1 cellular context compared by ENCODE assay signal in the genomic region with DNA sequence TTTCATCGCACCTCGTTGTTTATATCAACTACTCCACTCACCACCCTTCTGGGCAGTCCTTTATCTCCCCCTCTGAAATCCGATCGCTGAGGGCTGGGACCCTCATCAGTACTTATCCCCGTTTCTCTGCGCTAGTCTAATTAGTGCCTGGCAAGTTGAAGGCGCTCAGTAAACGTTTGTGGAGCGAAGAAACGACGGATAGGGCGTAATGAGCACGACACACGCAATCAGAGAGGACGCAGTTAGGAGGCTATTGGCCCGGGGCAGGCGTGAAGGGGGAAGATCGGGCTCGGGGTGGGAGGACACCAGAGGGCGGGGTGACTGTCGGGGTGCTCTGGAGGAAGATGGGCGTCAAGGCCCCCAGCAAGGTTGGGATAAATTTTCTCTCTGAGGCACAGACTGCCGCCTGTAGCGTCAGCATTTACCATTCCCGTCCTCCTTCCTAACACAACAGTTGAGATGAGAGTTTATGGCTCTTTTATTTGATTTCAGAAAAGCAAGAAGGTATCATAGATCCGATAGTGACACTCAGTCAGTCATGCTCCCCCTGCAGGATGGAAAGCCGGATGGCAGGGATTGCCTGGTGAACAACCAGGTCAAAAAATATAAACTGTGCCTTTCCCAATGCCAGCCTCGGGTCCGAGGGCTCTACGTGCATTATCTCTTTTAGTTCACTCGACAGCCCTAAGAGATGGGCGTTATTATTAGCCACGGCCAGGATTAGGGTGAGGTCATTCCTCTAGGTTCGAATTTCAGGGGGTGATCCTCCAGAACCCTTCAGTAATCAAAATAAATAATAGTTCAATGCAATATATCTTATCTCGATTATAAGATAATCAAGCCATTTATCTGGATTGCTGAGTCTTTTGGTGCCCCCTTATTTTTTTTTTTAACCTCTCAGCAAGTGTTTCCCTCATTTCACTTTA.
TF ChIP-seq lines count a peak whose summit lies in the region.

No MANE protein-coding gene starts in this region.

TF ChIP-seq in HEK293, 187 proteins besides CTCF, POLR2A, EP300 and RAD21 (continued from another document and continues in another):
- TF ChIP-seq, protein P1, sequence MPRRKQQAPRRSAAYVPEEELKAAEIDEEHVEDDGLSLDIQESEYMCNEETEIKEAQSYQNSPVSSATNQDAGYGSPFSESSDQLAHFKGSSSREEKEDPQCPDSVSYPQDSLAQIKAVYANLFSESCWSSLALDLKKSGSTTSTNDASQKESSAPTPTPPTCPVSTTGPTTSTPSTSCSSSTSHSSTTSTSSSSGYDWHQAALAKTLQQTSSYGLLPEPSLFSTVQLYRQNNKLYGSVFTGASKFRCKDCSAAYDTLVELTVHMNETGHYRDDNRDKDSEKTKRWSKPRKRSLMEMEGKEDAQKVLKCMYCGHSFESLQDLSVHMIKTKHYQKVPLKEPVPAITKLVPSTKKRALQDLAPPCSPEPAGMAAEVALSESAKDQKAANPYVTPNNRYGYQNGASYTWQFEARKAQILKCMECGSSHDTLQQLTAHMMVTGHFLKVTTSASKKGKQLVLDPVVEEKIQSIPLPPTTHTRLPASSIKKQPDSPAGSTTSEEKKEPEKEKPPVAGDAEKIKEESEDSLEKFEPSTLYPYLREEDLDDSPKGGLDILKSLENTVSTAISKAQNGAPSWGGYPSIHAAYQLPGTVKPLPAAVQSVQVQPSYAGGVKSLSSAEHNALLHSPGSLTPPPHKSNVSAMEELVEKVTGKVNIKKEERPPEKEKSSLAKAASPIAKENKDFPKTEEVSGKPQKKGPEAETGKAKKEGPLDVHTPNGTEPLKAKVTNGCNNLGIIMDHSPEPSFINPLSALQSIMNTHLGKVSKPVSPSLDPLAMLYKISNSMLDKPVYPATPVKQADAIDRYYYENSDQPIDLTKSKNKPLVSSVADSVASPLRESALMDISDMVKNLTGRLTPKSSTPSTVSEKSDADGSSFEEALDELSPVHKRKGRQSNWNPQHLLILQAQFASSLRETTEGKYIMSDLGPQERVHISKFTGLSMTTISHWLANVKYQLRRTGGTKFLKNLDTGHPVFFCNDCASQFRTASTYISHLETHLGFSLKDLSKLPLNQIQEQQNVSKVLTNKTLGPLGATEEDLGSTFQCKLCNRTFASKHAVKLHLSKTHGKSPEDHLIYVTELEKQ (tag by site-specific recombination; IDR thresholded peaks at IDR 0.05; ENCODE audit: borderline replicate concordance): 0 out of 2 replicates have a peak, but pooled peaks have one; percentile 35
- TF ChIP-seq ZFP3 (tag by site-specific recombination; IDR thresholded peaks at IDR 0.05; ENCODE audit: low read depth) (no peak), KLF7 (tag by site-specific recombination; IDR thresholded peaks at IDR 0.05; ENCODE audit: borderline replicate concordance) (no peak; the same call in 1 of the 2 replicates), ZSCAN30 (tag by site-specific recombination; IDR thresholded peaks at IDR 0.05) (0 out of 2 replicates have a peak, but pooled peaks have one; percentile 10), ZNF169 (tag by site-specific recombination; IDR thresholded peaks at IDR 0.05) (no peak), ZBTB21 (tag by site-specific recombination; IDR thresholded peaks at IDR 0.05) (0 out of 2 replicates have a peak, but pooled peaks have one; percentile 42), ZNF843 (tag by site-specific recombination; IDR thresholded peaks at IDR 0.05) (no peak; the same call in 1 of the 2 replicates), GLIS1 (tag by site-specific recombination; IDR thresholded peaks at IDR 0.05) (peak; percentile 56), ZNF571 (tag by site-specific recombination; IDR thresholded peaks at IDR 0.05) (no peak), ZBTB8A (tag by site-specific recombination; IDR thresholded peaks at IDR 0.05) (peak; percentile 92), ZNF654 (tag by site-specific recombination; IDR thresholded peaks at IDR 0.05; ENCODE audit: low read depth) (peak; percentile 46), KLF8 (tag by site-specific recombination; IDR thresholded peaks at IDR 0.05) (peak; percentile 59), ZBTB17 (tag by site-specific recombination; IDR thresholded peaks at IDR 0.05) (peak; percentile 78), ZNF777 (tag by site-specific recombination; IDR thresholded peaks at IDR 0.05; ENCODE audit: borderline replicate concordance) (0 out of 2 replicates have a peak, but pooled peaks have one; percentile 13), ZNF837 (tag by site-specific recombination; IDR thresholded peaks at IDR 0.05) (no peak), PRDM1 (tag by site-specific recombination; IDR thresholded peaks at IDR 0.05) (peak; percentile 19; the same call in 1 of the 2 replicates), ZNF302 (tag by site-specific recombination; IDR thresholded peaks at IDR 0.05; ENCODE audit: low read depth) (no peak), ZNF121 (tag by site-specific recombination; IDR thresholded peaks at IDR 0.05) (no peak), ZNF530 (tag by site-specific recombination; IDR thresholded peaks at IDR 0.05; ENCODE audit: low read depth) (no peak), PATZ1 (tag by site-specific recombination; IDR thresholded peaks at IDR 0.05) (peak; percentile 80), ZNF214 (tag by site-specific recombination; IDR thresholded peaks at IDR 0.05; ENCODE audit: borderline replicate concordance) (0 out of 2 replicates have a peak, but pooled peaks have one; percentile 31), ZNF580 (tag by site-specific recombination; IDR thresholded peaks at IDR 0.05) (peak; percentile 70; the same call in 1 of the 2 replicates), KLF1 (tag by site-specific recombination; IDR thresholded peaks at IDR 0.05) (peak; percentile 80), ZNF426 (tag by site-specific recombination; IDR thresholded peaks at IDR 0.05) (no peak), OVOL3 (tag by site-specific recombination; IDR thresholded peaks at IDR 0.05) (no peak), ZNF366 (tag by site-specific recombination; conservative IDR thresholded peaks at IDR 0.05) (peak; percentile 69; the same call in 1 of the 2 replicates), ZNF48 (tag by site-specific recombination; IDR thresholded peaks at IDR 0.05) (no peak), GLIS2 (tag by site-specific recombination; IDR thresholded peaks at IDR 0.05) (peak; percentile 78), ZNF629 (tag by site-specific recombination; IDR thresholded peaks at IDR 0.05) (peak; percentile 73), SP7 (tag by site-specific recombination; IDR thresholded peaks at IDR 0.05) (peak; percentile 97), SP3 (tag by site-specific recombination; IDR thresholded peaks at IDR 0.05) (peak; percentile 64), ZNF473 (tag by site-specific recombination; IDR thresholded peaks at IDR 0.05) (no peak), ZNF248 (tag by site-specific recombination; IDR thresholded peaks at IDR 0.05) (no peak), ZNF391 (tag by site-specific recombination; IDR thresholded peaks at IDR 0.05; ENCODE audit: borderline replicate concordance, low read depth) (no peak)
- TF ChIP-seq, protein P2, sequence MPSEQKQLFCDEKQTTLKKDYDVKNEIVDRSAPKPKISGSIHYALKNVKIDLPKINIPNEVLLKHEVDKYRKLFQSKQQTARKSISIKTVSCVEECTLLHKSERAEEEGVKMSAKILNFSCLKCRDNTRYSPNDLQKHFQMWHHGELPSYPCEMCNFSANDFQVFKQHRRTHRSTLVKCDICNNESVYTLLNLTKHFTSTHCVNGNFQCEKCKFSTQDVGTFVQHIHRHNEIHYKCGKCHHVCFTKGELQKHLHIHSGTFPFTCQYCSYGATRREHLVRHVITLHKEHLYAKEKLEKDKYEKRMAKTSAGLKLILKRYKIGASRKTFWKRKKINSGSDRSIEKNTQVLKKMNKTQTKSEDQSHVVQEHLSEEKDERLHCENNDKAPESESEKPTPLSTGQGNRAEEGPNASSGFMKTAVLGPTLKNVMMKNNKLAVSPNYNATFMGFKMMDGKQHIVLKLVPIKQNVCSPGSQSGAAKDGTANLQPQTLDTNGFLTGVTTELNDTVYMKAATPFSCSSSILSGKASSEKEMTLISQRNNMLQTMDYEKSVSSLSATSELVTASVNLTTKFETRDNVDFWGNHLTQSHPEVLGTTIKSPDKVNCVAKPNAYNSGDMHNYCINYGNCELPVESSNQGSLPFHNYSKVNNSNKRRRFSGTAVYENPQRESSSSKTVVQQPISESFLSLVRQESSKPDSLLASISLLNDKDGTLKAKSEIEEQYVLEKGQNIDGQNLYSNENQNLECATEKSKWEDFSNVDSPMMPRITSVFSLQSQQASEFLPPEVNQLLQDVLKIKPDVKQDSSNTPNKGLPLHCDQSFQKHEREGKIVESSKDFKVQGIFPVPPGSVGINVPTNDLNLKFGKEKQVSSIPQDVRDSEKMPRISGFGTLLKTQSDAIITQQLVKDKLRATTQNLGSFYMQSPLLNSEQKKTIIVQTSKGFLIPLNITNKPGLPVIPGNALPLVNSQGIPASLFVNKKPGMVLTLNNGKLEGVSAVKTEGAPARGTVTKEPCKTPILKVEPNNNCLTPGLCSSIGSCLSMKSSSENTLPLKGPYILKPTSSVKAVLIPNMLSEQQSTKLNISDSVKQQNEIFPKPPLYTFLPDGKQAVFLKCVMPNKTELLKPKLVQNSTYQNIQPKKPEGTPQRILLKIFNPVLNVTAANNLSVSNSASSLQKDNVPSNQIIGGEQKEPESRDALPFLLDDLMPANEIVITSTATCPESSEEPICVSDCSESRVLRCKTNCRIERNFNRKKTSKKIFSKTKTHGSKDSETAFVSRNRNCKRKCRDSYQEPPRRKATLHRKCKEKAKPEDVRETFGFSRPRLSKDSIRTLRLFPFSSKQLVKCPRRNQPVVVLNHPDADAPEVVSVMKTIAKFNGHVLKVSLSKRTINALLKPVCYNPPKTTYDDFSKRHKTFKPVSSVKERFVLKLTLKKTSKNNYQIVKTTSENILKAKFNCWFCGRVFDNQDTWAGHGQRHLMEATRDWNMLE (tag by site-specific recombination; conservative IDR thresholded peaks at IDR 0.05; ENCODE audit: low read depth): peak; percentile 51; the same call in 1 of the 2 replicates
- TF ChIP-seq, protein P3, sequence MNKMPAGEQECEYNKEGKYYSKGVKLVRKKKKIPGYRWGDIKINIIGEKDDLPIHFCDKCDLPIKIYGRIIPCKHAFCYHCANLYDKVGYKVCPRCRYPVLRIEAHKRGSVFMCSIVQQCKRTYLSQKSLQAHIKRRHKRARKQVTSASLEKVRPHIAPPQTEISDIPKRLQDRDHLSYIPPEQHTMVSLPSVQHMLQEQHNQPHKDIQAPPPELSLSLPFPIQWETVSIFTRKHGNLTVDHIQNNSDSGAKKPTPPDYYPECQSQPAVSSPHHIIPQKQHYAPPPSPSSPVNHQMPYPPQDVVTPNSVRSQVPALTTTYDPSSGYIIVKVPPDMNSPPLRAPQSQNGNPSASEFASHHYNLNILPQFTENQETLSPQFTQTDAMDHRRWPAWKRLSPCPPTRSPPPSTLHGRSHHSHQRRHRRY (tag by site-specific recombination; IDR thresholded peaks at IDR 0.05): no peak
- TF ChIP-seq, protein P4, sequence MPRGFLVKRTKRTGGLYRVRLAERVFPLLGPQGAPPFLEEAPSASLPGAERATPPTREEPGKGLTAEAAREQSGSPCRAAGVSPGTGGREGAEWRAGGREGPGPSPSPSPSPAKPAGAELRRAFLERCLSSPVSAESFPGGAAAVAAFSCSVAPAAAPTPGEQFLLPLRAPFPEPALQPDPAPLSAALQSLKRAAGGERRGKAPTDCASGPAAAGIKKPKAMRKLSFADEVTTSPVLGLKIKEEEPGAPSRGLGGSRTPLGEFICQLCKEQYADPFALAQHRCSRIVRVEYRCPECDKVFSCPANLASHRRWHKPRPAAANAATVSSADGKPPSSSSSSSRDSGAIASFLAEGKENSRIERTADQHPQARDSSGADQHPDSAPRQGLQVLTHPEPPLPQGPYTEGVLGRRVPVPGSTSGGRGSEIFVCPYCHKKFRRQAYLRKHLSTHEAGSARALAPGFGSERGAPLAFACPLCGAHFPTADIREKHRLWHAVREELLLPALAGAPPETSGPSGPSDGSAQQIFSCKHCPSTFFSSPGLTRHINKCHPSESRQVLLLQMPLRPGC (tag by site-specific recombination; IDR thresholded peaks at IDR 0.05): 0 out of 2 replicates have a peak, but pooled peaks have one; percentile 13
- TF ChIP-seq, protein P5, sequence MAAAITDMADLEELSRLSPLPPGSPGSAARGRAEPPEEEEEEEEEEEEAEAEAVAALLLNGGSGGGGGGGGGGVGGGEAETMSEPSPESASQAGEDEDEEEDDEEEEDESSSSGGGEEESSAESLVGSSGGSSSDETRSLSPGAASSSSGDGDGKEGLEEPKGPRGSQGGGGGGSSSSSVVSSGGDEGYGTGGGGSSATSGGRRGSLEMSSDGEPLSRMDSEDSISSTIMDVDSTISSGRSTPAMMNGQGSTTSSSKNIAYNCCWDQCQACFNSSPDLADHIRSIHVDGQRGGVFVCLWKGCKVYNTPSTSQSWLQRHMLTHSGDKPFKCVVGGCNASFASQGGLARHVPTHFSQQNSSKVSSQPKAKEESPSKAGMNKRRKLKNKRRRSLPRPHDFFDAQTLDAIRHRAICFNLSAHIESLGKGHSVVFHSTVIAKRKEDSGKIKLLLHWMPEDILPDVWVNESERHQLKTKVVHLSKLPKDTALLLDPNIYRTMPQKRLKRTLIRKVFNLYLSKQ (tag by site-specific recombination; IDR thresholded peaks at IDR 0.05; ENCODE audit: borderline replicate concordance): no peak
- TF ChIP-seq, protein P6, sequence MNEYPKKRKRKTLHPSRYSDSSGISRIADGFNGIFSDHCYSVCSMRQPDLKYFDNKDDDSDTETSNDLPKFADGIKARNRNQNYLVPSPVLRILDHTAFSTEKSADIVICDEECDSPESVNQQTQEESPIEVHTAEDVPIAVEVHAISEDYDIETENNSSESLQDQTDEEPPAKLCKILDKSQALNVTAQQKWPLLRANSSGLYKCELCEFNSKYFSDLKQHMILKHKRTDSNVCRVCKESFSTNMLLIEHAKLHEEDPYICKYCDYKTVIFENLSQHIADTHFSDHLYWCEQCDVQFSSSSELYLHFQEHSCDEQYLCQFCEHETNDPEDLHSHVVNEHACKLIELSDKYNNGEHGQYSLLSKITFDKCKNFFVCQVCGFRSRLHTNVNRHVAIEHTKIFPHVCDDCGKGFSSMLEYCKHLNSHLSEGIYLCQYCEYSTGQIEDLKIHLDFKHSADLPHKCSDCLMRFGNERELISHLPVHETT (tag by site-specific recombination; IDR thresholded peaks at IDR 0.05): no peak
